8 cellular contexts compared by ENCODE assay signal in the genomic region with DNA sequence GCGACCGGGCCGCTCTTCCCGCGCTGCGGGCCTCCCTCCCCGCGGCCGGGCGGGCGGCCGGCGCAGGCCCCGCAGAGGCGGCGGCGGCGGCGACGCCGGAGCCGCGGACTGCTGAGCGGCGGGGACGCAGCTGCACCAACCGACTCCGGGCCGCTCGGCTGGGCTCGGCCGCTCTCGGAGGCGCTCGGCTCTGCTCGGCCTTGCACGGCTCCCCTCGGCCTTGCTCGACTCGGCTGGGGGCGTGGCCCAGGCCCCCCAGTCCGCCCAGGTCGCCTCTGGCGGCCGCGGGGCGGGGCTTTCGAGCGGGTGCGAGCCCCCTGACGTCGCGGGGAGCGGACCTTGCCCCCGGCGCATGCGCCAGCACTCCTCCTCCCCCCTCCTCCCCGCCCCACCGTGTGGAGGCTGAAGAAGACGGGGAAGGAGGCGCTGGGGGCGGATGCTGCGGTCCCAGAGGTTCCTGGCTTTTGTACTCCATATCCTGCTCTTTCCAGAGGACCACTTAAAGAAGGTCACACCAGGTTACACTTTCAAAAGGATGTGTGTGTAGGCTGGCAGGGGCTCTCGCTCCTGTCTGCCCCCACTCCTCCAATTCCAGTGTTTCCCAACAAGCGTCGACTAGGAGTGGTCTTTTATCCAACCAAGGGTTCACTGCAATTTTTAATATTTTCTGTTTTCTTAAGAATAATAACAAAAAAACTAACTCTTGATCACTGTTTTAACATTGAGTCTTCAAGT. TPM values are rescaled to one million over a fixed set of nuclear protein-coding genes. Genes with fewer than 3 reads are reported as not detected.
A peak's percentile ranks its signal among the peaks of the same experiment; 100 is the strongest.
DNase-seq lines count a peak whose midpoint lies in the region; ATAC-seq and TF ChIP-seq lines count a peak whose summit lies in the region.

A gene with protein sequence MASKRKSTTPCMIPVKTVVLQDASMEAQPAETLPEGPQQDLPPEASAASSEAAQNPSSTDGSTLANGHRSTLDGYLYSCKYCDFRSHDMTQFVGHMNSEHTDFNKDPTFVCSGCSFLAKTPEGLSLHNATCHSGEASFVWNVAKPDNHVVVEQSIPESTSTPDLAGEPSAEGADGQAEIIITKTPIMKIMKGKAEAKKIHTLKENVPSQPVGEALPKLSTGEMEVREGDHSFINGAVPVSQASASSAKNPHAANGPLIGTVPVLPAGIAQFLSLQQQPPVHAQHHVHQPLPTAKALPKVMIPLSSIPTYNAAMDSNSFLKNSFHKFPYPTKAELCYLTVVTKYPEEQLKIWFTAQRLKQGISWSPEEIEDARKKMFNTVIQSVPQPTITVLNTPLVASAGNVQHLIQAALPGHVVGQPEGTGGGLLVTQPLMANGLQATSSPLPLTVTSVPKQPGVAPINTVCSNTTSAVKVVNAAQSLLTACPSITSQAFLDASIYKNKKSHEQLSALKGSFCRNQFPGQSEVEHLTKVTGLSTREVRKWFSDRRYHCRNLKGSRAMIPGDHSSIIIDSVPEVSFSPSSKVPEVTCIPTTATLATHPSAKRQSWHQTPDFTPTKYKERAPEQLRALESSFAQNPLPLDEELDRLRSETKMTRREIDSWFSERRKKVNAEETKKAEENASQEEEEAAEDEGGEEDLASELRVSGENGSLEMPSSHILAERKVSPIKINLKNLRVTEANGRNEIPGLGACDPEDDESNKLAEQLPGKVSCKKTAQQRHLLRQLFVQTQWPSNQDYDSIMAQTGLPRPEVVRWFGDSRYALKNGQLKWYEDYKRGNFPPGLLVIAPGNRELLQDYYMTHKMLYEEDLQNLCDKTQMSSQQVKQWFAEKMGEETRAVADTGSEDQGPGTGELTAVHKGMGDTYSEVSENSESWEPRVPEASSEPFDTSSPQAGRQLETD (minus strand): TSS at position 196 of the 735 bp plus-strand sequence. CDS start 112,815 bp downstream, outside the sequence.

- H3K27me3 ChIP-seq in left lung, result no peaks in the 10 kb centered on the region

- peak within 1 kb of the TSS; percentile 51 to 80 for H3K4me3 ChIP-seq in left lung

- H3K4me3 Mint-ChIP-seq in dendritic cell treated with granulocyte-macrophage colony-stimulating factor and Interleukin-4, amounts not matched to agents 40 ng/mL and 50 ng/mL, for 4 days, result peak within 1 kb of the TSS; percentile 92

- no peaks in the 10 kb centered on the region for H3K36me3 ChIP-seq in left lung

- intact Hi-C loops in dendritic cell treated with granulocyte-macrophage colony-stimulating factor and Interleukin-4, amounts not matched to agents 40 ng/mL and 50 ng/mL, for 4 days (cut with micrococcal nuclease), result loop anchor here (1.0 kb wide), 1 partner anchor 23 kb away; a partner anchor contains a TSS
- intact Hi-C loops in left lung (cut with DNase I), result no loop called here

- H3K9me3 Mint-ChIP-seq in dendritic cell treated with granulocyte-macrophage colony-stimulating factor and Interleukin-4, amounts not matched to agents 40 ng/mL and 50 ng/mL, for 4 days, result no peaks in the 10 kb centered on the region

- peak within 1 kb of the TSS; percentile 83 for H3K27ac ChIP-seq in C4-2B
- peak within 1 kb of the TSS; percentile 81 to 89 for H3K27ac ChIP-seq in left lung

- peaks cover 10% of the 10 kb centered on the region for H3K27me3 Mint-ChIP-seq in dendritic cell treated with granulocyte-macrophage colony-stimulating factor and Interleukin-4, amounts not matched to agents 40 ng/mL and 50 ng/mL, for 4 days

- ATAC-seq in GM19397 (IDR thresholded peaks at IDR 0.05; ENCODE audit: unreplicated experiment), result peak; percentile 96
- ATAC-seq in HG03565 (IDR thresholded peaks at IDR 0.05; ENCODE audit: unreplicated experiment), result peak; percentile 93
- ATAC-seq in left lung, result peak; percentile 96

- DNase-seq in NCI-H748 treated with DMSO at 0.1 percent for 48 hours (lab: John Stamatoyannopoulos, UW) (peak; percentile 82), left lung (peak; percentile 96 to 98)
- peak; percentile 90 to 93 for DNase-seq in activated CD4-positive, alpha-beta T cell treated with anti-CD3 and anti-CD28 coated beads, Interleukin-2, amount 50 U/mL, for 4 hours
- peak; percentile 91 to 96 for DNase-seq in stimulated activated CD4-positive, alpha-beta T cell treated with anti-CD3 and anti-CD28 coated beads, Interleukin-2, amount 100 ng/mL, for 48 hours

- H3K4me1 Mint-ChIP-seq in dendritic cell treated with granulocyte-macrophage colony-stimulating factor and Interleukin-4, amounts not matched to agents 40 ng/mL and 50 ng/mL, for 4 days (ENCODE audit: low read depth), result peaks cover 18% of the 10 kb centered on the region

- peaks cover 5 to 28% of the 10 kb centered on the region in 2 donors for H3K4me1 ChIP-seq in left lung

- peak within 1 kb of the TSS; percentile 87 for H3K27ac Mint-ChIP-seq in dendritic cell treated with granulocyte-macrophage colony-stimulating factor and Interleukin-4, amounts not matched to agents 40 ng/mL and 50 ng/mL, for 4 days

- H3K9me3 ChIP-seq in left lung, result no peaks in the 10 kb centered on the region

- H3K36me3 Mint-ChIP-seq in dendritic cell treated with granulocyte-macrophage colony-stimulating factor and Interleukin-4, amounts not matched to agents 40 ng/mL and 50 ng/mL, for 4 days (ENCODE audit: low read depth), result peaks cover 6% of the 10 kb centered on the region

- TF ChIP-seq CTCF in C4-2B (conservative IDR thresholded peaks at IDR 0.05) (no peak), left lung (IDR thresholded peaks at IDR 0.05) (no peak)

RNA-seq across cellular contexts. Expression of the gene that starts here (rescaled TPM):
- total RNA-seq in left lung, result 10 to 100 TPM; 45.9 to 47.9 TPM

Comparison
In these comparisons a context has a peak if more than half of its experiments do, and no peak if none do; other contexts are left out.
1. Peak in every context shown above with its lines: DNase-seq, ATAC-seq, H3K4me3 ChIP-seq and H3K27ac ChIP-seq.